ENCODE assay signal across 32 cellular contexts in genomic region chr2:27710176-27710575, GRCh38.
"Had no signal": no experiment of that assay in that cellular context is flagged by ENCODE, and none has a peak within 500 bp of the region (broad histone marks: within the 10 kb centered on the region; RNA-seq: fewer than 3 reads in every experiment).

No MANE protein-coding gene starts in this region.

- ATAC-seq: activated CD4-positive, CD25-positive, alpha-beta regulatory T cell treated with anti-CD3 and anti-CD28 coated beads, Interleukin-2, amount 50 U/mL, for 24 hours; body of pancreas; esophagus mucosa; T-helper 17 cell had no signal

- DNase-seq: activated B cell treated with CpG ODN at 0.5 μM for 24 hours; activated CD4-positive, alpha-beta T cell treated with anti-CD3 and anti-CD28 coated beads for 48 hours; activated CD4-positive, alpha-beta T cell treated with anti-CD3 and anti-CD28 coated beads, Interleukin-2, amount 50 U/mL, for 1 hour; activated CD4-positive, alpha-beta T cell treated with anti-CD3 and anti-CD28 coated beads, Interleukin-2, amount 50 U/mL, for 48 hours; activated CD8-positive, alpha-beta memory T cell treated with anti-CD3 and anti-CD28 coated beads for 24 hours; activated CD8-positive, alpha-beta T cell treated with anti-CD3 and anti-CD28 coated beads for 36 hours; activated effector memory CD4-positive, alpha-beta T cell treated with Interleukin-2 at 50 U/mL for 16 hours; activated gamma-delta T cell treated with Interleukin-2 at 50 U/mL for 16 hours; activated naive CD4-positive, alpha-beta T cell treated with anti-CD3 and anti-CD28 coated beads, Interleukin-2, amount 50 U/mL, for 16 hours; activated naive CD4-positive, alpha-beta T cell treated with Interleukin-2 at 50 U/mL for 16 hours; activated T-cell treated with anti-CD3 and anti-CD28 coated beads, Interleukin-2, amount 50 U/mL, for 4 hours; amniotic stem cell; anterior cingulate cortex; body of pancreas; central memory CD4-positive, alpha-beta T cell; cerebellar nuclear complex; colonic mucosa; effector CD8-positive, alpha-beta T cell; foreskin fibroblast; head of caudate nucleus; T-helper 1 cell; T-helper 17 cell; T1000; WERI-Rb-1 had no signal

- H3K27ac ChIP-seq: body of pancreas, cardiac muscle cell, colonic mucosa, WERI-Rb-1 had no signal

- H3K27me3 Mint-ChIP-seq: activated naive CD8-positive, alpha-beta T cell; activated T-helper 17 cell treated with anti-CD3 and anti-CD28 coated beads, Interleukin-2, amount 50 U/mL, for 72 hours; T-helper 17 cell had no signal

- H3K36me3 ChIP-seq: cardiac muscle cell, colonic mucosa, WERI-Rb-1 had no signal

- FAIRE-seq: endometrium, frontal cortex had no signal

- H3K27ac Mint-ChIP-seq: activated B cell treated with CpG ODN at 0.5 μM for 24 hours; activated CD8-positive, alpha-beta T cell treated with anti-CD3 and anti-CD28 coated beads for 36 hours; activated naive CD8-positive, alpha-beta T cell; activated T-helper 17 cell treated with anti-CD3 and anti-CD28 coated beads, Interleukin-2, amount 50 U/mL, for 72 hours; T-helper 17 cell; T-helper 2 cell treated with Interferon-gamma antibody and Interleukin-4, amounts not matched to agents 5 μg/mL and 100 μg/mL, for 36 hours had no signal

- H3K9me3 Mint-ChIP-seq: activated B cell treated with CpG ODN at 0.5 μM for 24 hours; activated CD8-positive, alpha-beta T cell treated with anti-CD3 and anti-CD28 coated beads for 36 hours; activated T-cell treated with anti-CD3 and anti-CD28 coated beads, Interleukin-2, amount 50 U/mL, for 4 hours; activated T-helper 17 cell treated with anti-CD3 and anti-CD28 coated beads, Interleukin-2, amount 50 U/mL, for 72 hours; T-helper 2 cell treated with Interferon-gamma antibody and Interleukin-4, amounts not matched to agents 5 μg/mL and 100 μg/mL, for 36 hours had no signal

- H3K4me3 ChIP-seq: body of pancreas, cardiac muscle cell, colonic mucosa had no signal

- H3K4me1 ChIP-seq: colonic mucosa had no signal

- H3K27me3 ChIP-seq: cardiac muscle cell had no signal

- H3K36me3 Mint-ChIP-seq: activated naive CD8-positive, alpha-beta T cell had no signal

- H3K9me3 ChIP-seq: body of pancreas, colonic mucosa had no signal

- H3K4me3 Mint-ChIP-seq: activated B cell treated with CpG ODN at 0.5 μM for 24 hours; activated CD8-positive, alpha-beta T cell treated with anti-CD3 and anti-CD28 coated beads for 36 hours; activated naive CD8-positive, alpha-beta T cell; activated T-cell treated with anti-CD3 and anti-CD28 coated beads, Interleukin-2, amount 50 U/mL, for 4 hours; activated T-helper 17 cell treated with anti-CD3 and anti-CD28 coated beads, Interleukin-2, amount 50 U/mL, for 72 hours; T-helper 17 cell; T-helper 2 cell treated with Interferon-gamma antibody and Interleukin-4, amounts not matched to agents 5 μg/mL and 100 μg/mL, for 36 hours had no signal
